8 cellular contexts compared by ENCODE assay signal in genomic region chr15:82986442-82986780, GRCh38. TPM values are rescaled to one million over a fixed set of nuclear protein-coding genes. Genes with fewer than 3 reads are reported as not detected.
DNase-seq lines count a peak whose midpoint lies in the region; ATAC-seq and TF ChIP-seq lines count a peak whose summit lies in the region.

No MANE protein-coding gene starts in this region.

- H3K4me3 ChIP-seq in AG04449 (ENCODE audit: low read depth, low read length) (peak overlapping the region; percentile 99), rectal smooth muscle tissue (ENCODE audit: low read length) (peak overlapping the region; percentile 84)

- intact Hi-C loops in posterior vena cava (cut with DNase I) = no loop called here

- ATAC-seq in GM19023 (IDR thresholded peaks at IDR 0.05; ENCODE audit: unreplicated experiment) = peak; percentile 5
- peak; percentile 45 for ATAC-seq in HG03354 (IDR thresholded peaks at IDR 0.05; ENCODE audit: poor library complexity, severe bottlenecking, unreplicated experiment)
- ATAC-seq in foreskin keratinocyte = peak; percentile 55

- H3K27ac ChIP-seq in foreskin keratinocyte = peak overlapping the region; percentile 57
- peak overlapping the region; percentile 73 for H3K27ac ChIP-seq in rectal smooth muscle tissue (ENCODE audit: low read depth, low read length)

- POLR2A ChIA-PET in AG04449 (lab: Yijun Ruan, JAX) = interaction anchor here (0.9 to 1.9 kb wide), 4 partner anchors 135 to 446 kb away, joined by 3 to 11 read pairs (median 5); partner anchors contain the start of gene RPS17

- TF ChIP-seq CTCF in AG04449 (IDR thresholded peaks at IDR 0.05; ENCODE audit: insufficient read depth, low read length, missing control alignments) (no peak), foreskin keratinocyte (conservative IDR thresholded peaks at IDR 0.05) (no peak)

- no peaks in the 10 kb centered on the region for H3K4me1 ChIP-seq in foreskin keratinocyte
- H3K4me1 ChIP-seq in rectal smooth muscle tissue (ENCODE audit: control insufficient read depth, insufficient read depth, low read length) = peaks cover 7% of the 10 kb centered on the region

- peaks cover 2% of the 10 kb centered on the region for H3K36me3 ChIP-seq in rectal smooth muscle tissue (ENCODE audit: control insufficient read depth, insufficient read depth, low read length)

- H3K9ac ChIP-seq in rectal smooth muscle tissue (ENCODE audit: low read length) = peak overlapping the region; percentile 68

- H3K27me3 ChIP-seq in foreskin keratinocyte (no peaks in the 10 kb centered on the region), rectal smooth muscle tissue (ENCODE audit: control insufficient read depth, insufficient read depth, low read length) (no peaks in the 10 kb centered on the region)

- CTCF ChIA-PET in AG04449 (lab: Yijun Ruan, JAX) = interaction anchor here (0.6 to 5.2 kb wide), 9 partner anchors 9 to 456 kb away, joined by 3 to 27 read pairs (median 4); partner anchors contain the start of gene RPS17

- DNase-seq in AG04449 (ENCODE audit: low read depth, low spot score) (no peak), foreskin keratinocyte (peak in 1 of 2 donors; percentile 41), posterior vena cava (ENCODE audit: low spot score) (no peak)
- DNase-seq in activated CD4-positive, alpha-beta T cell treated with anti-CD3 and anti-CD28 coated beads, Interleukin-2, amount 50 U/mL, for 1 hour = peak; percentile 11
- no peak for DNase-seq in activated CD8-positive, alpha-beta memory T cell treated with anti-CD3 and anti-CD28 coated beads, Interleukin-2, amount 50 U/mL, for 48 hours

RNA-seq across cellular contexts. Expression of gene RAMAC, which starts 0.4 kb away (rescaled TPM):
- 29.6 and 31.6 TPM in 2 replicates for total RNA-seq in foreskin keratinocyte
- 25.9 and 26.7 TPM in 2 replicates for polyA plus RNA-seq in foreskin keratinocyte
- 10 to 100 TPM; 12.8 to 14.2 TPM for total RNA-seq in posterior vena cava

RNA-seq across cellular contexts. Expression of gene C15orf40, which starts 25.0 kb away (rescaled TPM):
- total RNA-seq in foreskin keratinocyte (18.6 and 19.8 TPM in 2 replicates), posterior vena cava (10 to 100 TPM; 11.0 to 13.0 TPM)
- polyA plus RNA-seq in foreskin keratinocyte = 27.9 and 33.4 TPM in 2 replicates

RNA-seq across cellular contexts. Expression of gene HOMER2, which starts 33.9 kb away (rescaled TPM):
- 12.8 and 14.8 TPM in 2 replicates for total RNA-seq in foreskin keratinocyte
- 7.2 and 9.1 TPM in 2 replicates for polyA plus RNA-seq in foreskin keratinocyte
- total RNA-seq in posterior vena cava = 1 to 10 TPM; 2.7 to 3.0 TPM

Comparison
In these comparisons a context has a peak if more than half of its experiments do, and no peak if none do; other contexts are left out.
1. ATAC-seq: peak in every context shown above with its lines; median percentile 55 in foreskin keratinocyte; 45 in HG03354; 5 in GM19023.